Comparison of ENCODE assay signal across 24 cellular contexts in the genomic region with DNA sequence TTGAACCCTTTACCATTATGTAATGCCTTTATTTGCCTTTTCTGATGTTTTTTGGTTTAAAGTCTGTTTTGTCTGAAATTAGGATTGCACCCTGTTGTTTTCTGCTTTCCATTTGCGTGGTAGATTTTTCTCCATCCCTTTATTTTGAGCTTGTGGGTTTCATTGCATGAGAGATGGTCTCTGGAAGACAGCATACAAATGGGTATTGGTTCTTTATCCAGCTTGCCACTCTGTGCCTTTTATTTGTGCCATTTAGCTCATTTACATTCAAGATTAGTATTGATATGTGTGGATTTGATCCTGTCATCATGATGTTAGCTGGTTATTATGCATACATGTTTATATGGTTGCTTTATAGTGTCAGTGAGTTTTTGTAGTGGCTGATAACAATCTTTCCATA.
"Had no signal": no experiment of that assay in that cellular context is flagged by ENCODE, and none has a peak within 500 bp of the region (broad histone marks: within the 10 kb centered on the region; RNA-seq: fewer than 3 reads in every experiment).

No MANE protein-coding gene starts in this region.

- H3K4me1 ChIP-seq: stomach, suprapubic skin, testis, tibial artery, tibial nerve, transverse colon, upper lobe of left lung, upper lobe of right lung, uterus, vagina had no signal

- DNase-seq: stimulated activated CD4-positive, alpha-beta T cell treated with anti-CD3 and anti-CD28 coated beads, Interleukin-2, amount 100 ng/mL, for 48 hours; stimulated activated CD4-positive, alpha-beta T cell treated with anti-CD3 and anti-CD28 coated beads, Interleukin-4, amount 100 ng/mL, for 1 hour; stimulated activated CD4-positive, alpha-beta T cell treated with anti-CD3 and anti-CD28 coated beads, Interleukin-4, amount 100 ng/mL, for 24 hours; stimulated activated CD4-positive, alpha-beta T cell treated with anti-CD3 and anti-CD28 coated beads, Interleukin-4, amount 100 ng/mL, for 4 hours; stimulated activated CD8-positive, alpha-beta memory T cell treated with anti-CD3 and anti-CD28 coated beads, Interleukin-4, amount 100 ng/mL, for 48 hours; stimulated activated naive B cell treated with anti-CD40 and anti-IgM and Interleukin-4, amounts not matched to agents 10 μg/mL and 1 μg/mL and 100 μg/mL, for 72 hours; stimulated activated naive CD4-positive, alpha-beta T cell; stimulated activated naive CD4-positive, alpha-beta T cell treated with Interleukin-2 at 50 U/mL for 16 hours; stimulated activated naive CD8-positive, alpha-beta T cell treated with anti-CD3 and anti-CD28 coated beads, Interleukin-15, amount 100 ng/mL, for 72 hours; stimulated activated naive CD8-positive, alpha-beta T cell treated with anti-CD3 and anti-CD28 coated beads, Interleukin-15, Interleukin-2, amounts not matched to agents 100 U/mL and 50 U/mL, for 24 hours; stomach; substantia nigra; testis; thyroid gland; tibial artery; transverse colon; trophoblast cell; upper lobe of left lung; upper lobe of right lung; uterus had no signal

- H3K4me3 ChIP-seq: stomach, suprapubic skin, testis, thoracic aorta, thyroid gland, tibial artery, tibial nerve, transverse colon, upper lobe of left lung, upper lobe of right lung, uterus, vagina had no signal

- H3K9me3 ChIP-seq: testis, thoracic aorta, thyroid gland, tibial artery, transverse colon, upper lobe of left lung, upper lobe of right lung, uterus, vagina had no signal

- H3K27ac ChIP-seq: stomach, suprapubic skin, testis, thoracic aorta, thyroid gland, tibial artery, tibial nerve, transverse colon, upper lobe of left lung, upper lobe of right lung, uterus, vagina had no signal

- H3K27me3 ChIP-seq: stomach, suprapubic skin, testis, thyroid gland, tibial artery, tibial nerve, transverse colon, upper lobe of left lung, upper lobe of right lung, uterus, vagina had no signal

- H3K36me3 ChIP-seq: stomach, suprapubic skin, thoracic aorta, thyroid gland, tibial artery, tibial nerve, transverse colon, upper lobe of left lung, upper lobe of right lung, uterus, vagina had no signal
